9 cellular contexts compared by ENCODE assay signal in the genomic region with DNA sequence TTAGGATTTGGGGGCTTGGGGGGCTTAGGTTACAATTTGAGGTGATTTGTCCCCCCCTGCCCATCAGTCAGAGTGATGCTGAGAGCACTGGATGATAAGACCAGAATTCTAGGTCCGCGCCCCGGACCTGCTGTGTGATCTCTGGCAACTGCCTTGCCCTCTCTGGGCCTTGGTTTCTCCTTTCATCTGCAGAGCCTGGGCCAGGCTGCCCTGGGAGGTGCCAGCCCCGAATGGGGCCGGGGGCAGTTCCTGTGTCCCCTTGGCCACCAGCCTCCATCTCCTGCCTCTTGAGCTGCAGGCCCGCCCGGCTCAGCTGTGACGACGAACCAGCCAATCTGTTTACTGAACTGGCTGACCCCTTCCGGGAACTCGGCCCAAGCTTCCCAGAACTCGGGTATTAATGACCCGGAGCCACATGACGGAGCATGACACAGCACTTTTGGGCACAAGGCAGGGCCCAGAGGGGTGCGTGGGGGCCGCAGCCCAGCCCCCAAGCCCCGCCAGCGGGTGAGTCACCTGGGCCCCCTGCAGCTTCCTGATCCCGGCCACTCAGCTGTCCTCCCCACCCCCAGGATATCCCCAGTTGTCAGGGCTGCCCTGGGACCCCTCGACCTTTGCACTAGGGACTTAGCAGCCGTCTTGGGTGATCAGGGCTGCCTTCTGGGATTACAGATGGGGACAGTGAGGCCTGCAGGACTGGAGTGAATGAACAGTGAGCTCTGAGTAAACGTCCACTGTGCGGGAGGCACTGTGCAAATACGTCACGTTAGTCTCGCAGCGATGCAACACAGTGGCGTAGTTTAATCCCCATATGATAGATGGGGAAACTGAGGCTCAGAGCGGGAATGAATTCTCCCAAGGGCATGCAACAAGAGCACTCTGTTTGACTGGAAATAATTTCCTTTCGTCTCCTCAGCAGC.
DNase-seq lines count a peak whose midpoint lies in the region; ATAC-seq, FAIRE-seq and TF ChIP-seq lines count a peak whose summit lies in the region.
"Had no signal": no experiment of that assay in that cellular context is flagged by ENCODE, and none has a peak within 500 bp of the region (broad histone marks: within the 10 kb centered on the region; RNA-seq: fewer than 3 reads in every experiment).

No MANE protein-coding gene starts in this region.

- no peak overlapping the region for H3K4me3 Mint-ChIP-seq in activated naive CD8-positive, alpha-beta T cell treated with anti-CD3 and anti-CD28 coated beads, Interleukin-2, amount 10 ng/mL, durations not matched to agents 7 days and 5 days
- H3K4me3 Mint-ChIP-seq: activated naive CD4-positive, alpha-beta T cell treated with anti-CD3 and anti-CD28 coated beads, Interleukin-2, amount 50 U/mL, for 24 hours had no signal

- H3K4me3 ChIP-seq in AG09309 (ENCODE audit: control insufficient read depth, low read depth, low read length) (no peak overlapping the region), left ventricle myocardium inferior (no peak overlapping the region)

- H3K9me3 Mint-ChIP-seq in activated naive CD8-positive, alpha-beta T cell treated with anti-CD3 and anti-CD28 coated beads, Interleukin-2, amount 10 ng/mL, durations not matched to agents 7 days and 5 days, result no peaks in the 10 kb centered on the region
- H3K9me3 Mint-ChIP-seq: activated naive CD4-positive, alpha-beta T cell treated with anti-CD3 and anti-CD28 coated beads, Interleukin-2, amount 50 U/mL, for 24 hours had no signal

- H3K36me3 Mint-ChIP-seq in activated naive CD8-positive, alpha-beta T cell treated with anti-CD3 and anti-CD28 coated beads, Interleukin-2, amount 10 ng/mL, durations not matched to agents 7 days and 5 days, result no peaks in the 10 kb centered on the region
- H3K36me3 Mint-ChIP-seq: activated naive CD4-positive, alpha-beta T cell treated with anti-CD3 and anti-CD28 coated beads, Interleukin-2, amount 50 U/mL, for 24 hours had no signal

- peak; percentile 25 for ATAC-seq in activated naive CD8-positive, alpha-beta T cell treated with anti-CD3 and anti-CD28 coated beads, Interleukin-2, amount 10 ng/mL, durations not matched to agents 7 days and 5 days (ENCODE audit: low read depth)
- ATAC-seq in GM21390 (IDR thresholded peaks at IDR 0.05; ENCODE audit: unreplicated experiment), result no peak

- peak; percentile 94 for DNase-seq in AG09309 (ENCODE audit: low read depth)
- peak in 73 of 76 experiments; percentile 39 to 97 (median 88) for DNase-seq in HUDEP-2 (lab: John Stamatoyannopoulos, UW; ENCODE audit: unreplicated experiment in 76 of 76)
- peak; percentile 48 for DNase-seq in activated naive CD8-positive, alpha-beta T cell treated with anti-CD3 and anti-CD28 coated beads, Interleukin-2, amount 10 ng/mL, durations not matched to agents 7 days and 5 days
- DNase-seq in left ventricle myocardium inferior, result peak; percentile 91
- peak; percentile 75 for DNase-seq in pulmonary artery endothelial cell (ENCODE audit: low read depth, low spot score)
- no peak for DNase-seq in GM12891 (ENCODE audit: insufficient read length, low spot score)
- no peak for DNase-seq in amniotic stem cell (lab: John Stamatoyannopoulos, UW)

- no peaks in the 10 kb centered on the region for H3K27me3 ChIP-seq in left ventricle myocardium inferior (ENCODE audit: low read depth)

- H3K36me3 ChIP-seq in left ventricle myocardium inferior, result no peaks in the 10 kb centered on the region

- no peak for TF ChIP-seq POLR2A in GM12891 (IDR thresholded peaks at IDR 0.05; ENCODE audit: low read depth, low read length)

- H3K27ac Mint-ChIP-seq in activated naive CD8-positive, alpha-beta T cell treated with anti-CD3 and anti-CD28 coated beads, Interleukin-2, amount 10 ng/mL, durations not matched to agents 7 days and 5 days, result peak overlapping the region; percentile 16
- H3K27ac Mint-ChIP-seq: activated naive CD4-positive, alpha-beta T cell treated with anti-CD3 and anti-CD28 coated beads, Interleukin-2, amount 50 U/mL, for 24 hours had no signal

- H3K9me3 ChIP-seq in left ventricle myocardium inferior (replicated peaks), result no peaks in the 10 kb centered on the region

- FAIRE-seq in GM12891 (lab: Jason Lieb, UNC), result no peak

- intact Hi-C loops in left ventricle myocardium inferior (cut with micrococcal nuclease), result no loop called here

- peak overlapping the region; percentile 81 for H3K27ac ChIP-seq in left ventricle myocardium inferior (replicated peaks)

- H3K4me1 Mint-ChIP-seq in activated naive CD8-positive, alpha-beta T cell treated with anti-CD3 and anti-CD28 coated beads, Interleukin-2, amount 10 ng/mL, durations not matched to agents 7 days and 5 days, result peaks cover 21% of the 10 kb centered on the region

- TF ChIP-seq CTCF in AG09309 (IDR thresholded peaks at IDR 0.05; ENCODE audit: control insufficient read depth, insufficient read depth, low read depth, low read length, missing control alignments) (no peak), left ventricle myocardium inferior (IDR thresholded peaks at IDR 0.05; ENCODE audit: borderline replicate concordance) (no peak)

- peaks cover 35% of the 10 kb centered on the region for H3K4me1 ChIP-seq in left ventricle myocardium inferior

- peaks cover 8% of the 10 kb centered on the region for H3K27me3 Mint-ChIP-seq in activated naive CD8-positive, alpha-beta T cell treated with anti-CD3 and anti-CD28 coated beads, Interleukin-2, amount 10 ng/mL, durations not matched to agents 7 days and 5 days
- H3K27me3 Mint-ChIP-seq: activated naive CD4-positive, alpha-beta T cell treated with anti-CD3 and anti-CD28 coated beads, Interleukin-2, amount 50 U/mL, for 24 hours had no signal

- POLR2A ChIA-PET in activated naive CD8-positive, alpha-beta T cell treated with anti-CD3 and anti-CD28 coated beads, Interleukin-2, amount 10 ng/mL, durations not matched to agents 7 days and 5 days (lab: Charles Lee), result interaction anchor here (1.0 kb wide), 1 partner anchor 101 kb away, joined by 4 read pairs; no protein-coding TSS in a partner anchor

TF ChIP-seq in GM12891, 5 proteins besides CTCF, POLR2A, EP300 and RAD21:
- TF ChIP-seq PAX5 (IDR thresholded peaks at IDR 0.05; ENCODE audit: insufficient read depth, low read length, severe bottlenecking) (no peak), POU2F2 (IDR thresholded peaks at IDR 0.05; ENCODE audit: low read depth, low read length) (no peak)

Comparison
In these comparisons a context has a peak if more than half of its experiments do, and no peak if none do; other contexts are left out.
1. DNase-seq: peak in AG09309 (single experiment), HUDEP-2 (73 of 76), activated naive CD8-positive, alpha-beta T cell treated with anti-CD3 and anti-CD28 coated beads, Interleukin-2, amount 10 ng/mL, durations not matched to agents 7 days and 5 days (single experiment), left ventricle myocardium inferior (single experiment) and pulmonary artery endothelial cell (single experiment); none in GM12891 (single experiment) and amniotic stem cell (single experiment).